ENCODE assay signal across 27 cellular contexts in genomic region chr4:90064196-90064595, GRCh38.
DNase-seq lines count a peak whose midpoint lies in the region; ATAC-seq, FAIRE-seq and TF ChIP-seq lines count a peak whose summit lies in the region.
"Had no signal": no experiment of that assay in that cellular context is flagged by ENCODE, and none has a peak within 500 bp of the region (broad histone marks: within the 10 kb centered on the region; RNA-seq: fewer than 3 reads in every experiment).

No MANE protein-coding gene starts in this region.

- H4K91ac ChIP-seq in H1 (replicated peaks; ENCODE audit: insufficient read length, low read length): no peak overlapping the region

- H2AK5ac ChIP-seq in H1 (ENCODE audit: low read depth, low read length): no peak overlapping the region

- DNase-seq in GM23338 (ENCODE audit: low spot score) (no peak), HAP-1 (ENCODE audit: low spot score in 2 of 2) (peak; percentile 57 to 69), NCI-H526 treated with DMSO at 0.1 percent for 48 hours (lab: John Stamatoyannopoulos, UW) (peak; percentile 33), H1 (ENCODE audit: low read depth in 1 of 2, low spot score in 2 of 2) (no peak), kidney tubule cell (ENCODE audit: low spot score) (no peak)
- DNase-seq: 8988T; ACHN; BE2C; C1 segment of cervical spinal cord; CD4-positive, alpha-beta memory T cell; CD4-positive, CD25-positive, alpha-beta regulatory T cell; CD8-positive, alpha-beta memory T cell; COR-L47; DMS 273 treated with DMSO at 0.1 percent for 48 hours; DMS153; DMS79; DND-41; EL; GDM1 had no signal

- H3K23me2 ChIP-seq in H1 (ENCODE audit: low read depth, low read length): no peaks in the 10 kb centered on the region

- H2BK120ac ChIP-seq in H1 (replicated peaks; ENCODE audit: low read depth, low read length): no peak overlapping the region

- H4K20me1 ChIP-seq in GM23338 (replicated peaks; ENCODE audit: insufficient read depth) (no peaks in the 10 kb centered on the region), H1 (replicated peaks in 1 of 2; ENCODE audit: control insufficient read depth in 1 of 2, insufficient read depth in 2 of 2, low read length in 2 of 2) (no peaks in the 10 kb centered on the region)
- H4K20me1 ChIP-seq: BLaER1 had no signal

- no peak overlapping the region for H2BK20ac ChIP-seq in H1 (ENCODE audit: low read length)

- H3K4me3 Mint-ChIP-seq in GM23338: no peak overlapping the region
- H3K4me3 Mint-ChIP-seq: CD14-positive monocyte; CD4-positive, alpha-beta memory T cell; CD4-positive, CD25-positive, alpha-beta regulatory T cell; CD8-positive, alpha-beta memory T cell had no signal

- H3K56ac ChIP-seq in H1 (replicated peaks; ENCODE audit: insufficient read length, low read depth, low read length): no peak overlapping the region

- no peak overlapping the region for H3K4me3 ChIP-seq in GM23338
- H3K4me3 ChIP-seq in HAP-1: no peak overlapping the region
- H3K4me3 ChIP-seq in H1 (ENCODE audit: extremely low read depth in 1 of 4, insufficient read depth in 2 of 4, low read depth in 3 of 4, low read length in 4 of 4): no peak overlapping the region
- H3K4me3 ChIP-seq: BLaER1, GM12878 had no signal

- no peak overlapping the region for H3K27ac Mint-ChIP-seq in GM23338
- H3K27ac Mint-ChIP-seq: CD4-positive, alpha-beta memory T cell; CD4-positive, CD25-positive, alpha-beta regulatory T cell; CD8-positive, alpha-beta memory T cell had no signal

- in situ Hi-C loops in HAP-1 (cut with MboI; ENCODE audit: low sequenced_read_pairs): no loop called here

- H3K36me3 ChIP-seq in GM23338 (ENCODE audit: insufficient read depth): no peaks in the 10 kb centered on the region
- H3K36me3 ChIP-seq in HAP-1 (replicated peaks): no peaks in the 10 kb centered on the region
- H3K36me3 ChIP-seq in H1 (ENCODE audit: control insufficient read depth in 2 of 4, insufficient read depth in 4 of 4, low read length in 3 of 4): no peaks in the 10 kb centered on the region
- H3K36me3 ChIP-seq: BE2C, BLaER1 had no signal

- H3K79me2 ChIP-seq in GM23338 (replicated peaks; ENCODE audit: insufficient read depth): no peaks in the 10 kb centered on the region
- H3K79me2 ChIP-seq in H1 (ENCODE audit: control insufficient read depth in 1 of 2, insufficient read depth in 2 of 2, low read length in 2 of 2): no peaks in the 10 kb centered on the region

- TF ChIP-seq CTCF in GM23338 (conservative IDR thresholded peaks at IDR 0.05; ENCODE audit: low read depth in 2 of 2): no peak
- no peak for TF ChIP-seq CTCF in H1 (IDR thresholded peaks at IDR 0.05; ENCODE audit: control extremely low read depth in 1 of 3, insufficient read depth in 1 of 3, low read depth in 1 of 3, low read length in 3 of 3)

- H3K23ac ChIP-seq in H1 (ENCODE audit: insufficient read length): no peak overlapping the region

- H3K9ac ChIP-seq in H1 (replicated peaks in 1 of 4; ENCODE audit: extremely low read depth in 1 of 4, low read depth in 3 of 4, low read length in 3 of 4): no peak overlapping the region
- H3K9ac ChIP-seq: BLaER1 had no signal

- H3K27me3 ChIP-seq in GM23338 (ENCODE audit: insufficient read depth) (no peaks in the 10 kb centered on the region), HAP-1 (ENCODE audit: low read depth) (no peaks in the 10 kb centered on the region), H1 (replicated peaks in 1 of 4; ENCODE audit: control insufficient read depth in 3 of 4, extremely low read depth in 1 of 4, insufficient read depth in 3 of 4, low read length in 3 of 4) (no peaks in the 10 kb centered on the region)
- H3K27me3 ChIP-seq: BE2C, BLaER1 had no signal

- TF ChIP-seq RAD21 in H1 (IDR thresholded peaks at IDR 0.05 in 1 of 2, conservative IDR thresholded peaks at IDR 0.05 in 1 of 2; ENCODE audit: low read depth in 2 of 2, low read length in 2 of 2): no peak

- no peak overlapping the region for H3K4ac ChIP-seq in H1 (replicated peaks; ENCODE audit: insufficient read length, low read depth, low read length)

- H2BK5ac ChIP-seq in H1 (ENCODE audit: low read depth, low read length): no peak overlapping the region

- no peaks in the 10 kb centered on the region for H3K9me3 Mint-ChIP-seq in GM23338
- H3K9me3 Mint-ChIP-seq: CD14-positive monocyte had no signal

- H3K4me1 ChIP-seq in GM23338 (ENCODE audit: insufficient read depth) (peaks cover 17% of the 10 kb centered on the region), HAP-1 (peaks cover 20% of the 10 kb centered on the region), H1 (replicated peaks in 1 of 4; ENCODE audit: control insufficient read depth in 3 of 4, insufficient read depth in 4 of 4, low read length in 3 of 4) (no peaks in the 10 kb centered on the region)
- H3K4me1 ChIP-seq: BE2C, BLaER1 had no signal

- 59% methylated on average over 4 of the region's 4 CpGs; no CpG with 5 or more reads in 1 of the 2 experiments for WGBS in H1 (ENCODE audit: extremely low coverage in 1 of 2, insufficient coverage in 1 of 2, insufficient read length in 1 of 2, insufficient replicate concordance in 2 of 2, low coverage in 1 of 2, low lambda C conversion rate in 2 of 2, missing lambda C conversion rate in 1 of 2), 2 experiments

- TF ChIP-seq EP300 in H1 (IDR thresholded peaks at IDR 0.05; ENCODE audit: borderline replicate concordance in 1 of 2, low read depth in 2 of 2, low read length in 2 of 2): no peak

- H3K4me2 ChIP-seq in GM23338 (no peak overlapping the region), H1 (ENCODE audit: insufficient read depth in 1 of 2, low read depth in 2 of 2, low read length in 2 of 2) (no peak overlapping the region)
- H3K4me2 ChIP-seq: BLaER1 had no signal

- no peak overlapping the region for H4K5ac ChIP-seq in H1 (ENCODE audit: insufficient read length, low read depth, low read length)

- POLR2A ChIA-PET in H1 (lab: Charles Lee; ENCODE audit: partially characterized antibody): no interaction called here

- H3K4me1 Mint-ChIP-seq in GM23338: peaks cover 25% of the 10 kb centered on the region
- H3K4me1 Mint-ChIP-seq: CD4-positive, alpha-beta memory T cell; CD4-positive, CD25-positive, alpha-beta regulatory T cell; CD8-positive, alpha-beta memory T cell had no signal

- H3K9me2 ChIP-seq in GM23338 (ENCODE audit: insufficient read depth): no peaks in the 10 kb centered on the region

- no peaks in the 10 kb centered on the region for H3K79me1 ChIP-seq in H1 (ENCODE audit: low read depth, low read length)

- no peak overlapping the region for H2BK15ac ChIP-seq in H1 (ENCODE audit: low read length)

- CTCF ChIA-PET in H1 (lab: Charles Lee; ENCODE audit: partially characterized antibody): interaction anchor here (1.0 kb wide), 1 partner anchor 9 kb away, joined by 3 read pairs; no protein-coding TSS in a partner anchor

- H3K27ac ChIP-seq in GM23338 (ENCODE audit: low read depth) (no peak overlapping the region), H1 (ENCODE audit: low read depth, low read length) (no peak overlapping the region)
- H3K27ac ChIP-seq: BLaER1 had no signal

- no peak for FAIRE-seq in H1 (lab: Jason Lieb, UNC)
- FAIRE-seq: A204.1, GM12878, GM12892, GM18507 had no signal

- TF ChIP-seq POLR2A in H1 (IDR thresholded peaks at IDR 0.05; ENCODE audit: control extremely low read depth in 1 of 2, low read depth in 2 of 2, low read length in 2 of 2): no peak

- H3F3A ChIP-seq in GM23338 (replicated peaks; ENCODE audit: low read depth): no peaks in the 10 kb centered on the region

- H4K8ac ChIP-seq in H1 (ENCODE audit: extremely low read depth, insufficient read depth, low read length): no peak overlapping the region

- no peak overlapping the region for H3K14ac ChIP-seq in H1 (ENCODE audit: insufficient read length)

- H3K9me3 ChIP-seq in HAP-1: no peaks in the 10 kb centered on the region
- H3K9me3 ChIP-seq in H1 (ENCODE audit: insufficient read depth in 2 of 2, low read depth in 1 of 2, low read length in 1 of 2): no peaks in the 10 kb centered on the region
- H3K9me3 ChIP-seq: BE2C, BLaER1 had no signal

- H3K36me3 Mint-ChIP-seq in GM23338 (ENCODE audit: low read depth): no peaks in the 10 kb centered on the region
- H3K36me3 Mint-ChIP-seq: CD14-positive monocyte; CD4-positive, alpha-beta memory T cell; CD4-positive, CD25-positive, alpha-beta regulatory T cell; CD8-positive, alpha-beta memory T cell had no signal

- no peak overlapping the region for H2BK12ac ChIP-seq in H1 (ENCODE audit: low read depth, low read length)

- H2AFZ ChIP-seq in GM23338 (no peak overlapping the region), H1 (ENCODE audit: low read length) (no peak overlapping the region)

- peaks cover 3% of the 10 kb centered on the region for H3K27me3 Mint-ChIP-seq in GM23338 (ENCODE audit: insufficient read depth, low read depth, poor library complexity)
- H3K27me3 Mint-ChIP-seq: CD8-positive, alpha-beta memory T cell had no signal

- no peak for ATAC-seq in GM23338
- no peak for ATAC-seq in GM19397 (IDR thresholded peaks at IDR 0.05; ENCODE audit: unreplicated experiment)
- ATAC-seq in HG03354 (IDR thresholded peaks at IDR 0.05; ENCODE audit: poor library complexity, severe bottlenecking, unreplicated experiment): no peak
- ATAC-seq: GM12878 had no signal

- no peak overlapping the region for H3K18ac ChIP-seq in H1 (ENCODE audit: extremely low read depth, low read length)

TF ChIP-seq in GM23338, 12 proteins besides CTCF, POLR2A, EP300 and RAD21:
- TF ChIP-seq POLR2AphosphoS5 (IDR thresholded peaks at IDR 0.05; ENCODE audit: low read depth): no peak
- peak; percentile 5; the same call in 1 of the 2 replicates for TF ChIP-seq NANOG (IDR thresholded peaks at IDR 0.05; ENCODE audit: borderline replicate concordance)

TF ChIP-seq in H1, 55 proteins besides CTCF, POLR2A, EP300 and RAD21:
- TF ChIP-seq TCF12 (IDR thresholded peaks at IDR 0.05; ENCODE audit: low read depth, low read length): peak; percentile 42; the same call in 1 of the 2 replicates
- no peak for TF ChIP-seq SIN3A (conservative IDR thresholded peaks at IDR 0.05 in 1 of 2, IDR thresholded peaks at IDR 0.05 in 1 of 2; ENCODE audit: low read depth in 1 of 2, low read length in 2 of 2)
- TF ChIP-seq MAX (IDR thresholded peaks at IDR 0.05): peak; percentile 44; the same call in 1 of the 2 replicates
- TF ChIP-seq RXRA (IDR thresholded peaks at IDR 0.05; ENCODE audit: insufficient read depth, low read depth, low read length): no peak

Comparison
In these comparisons a context has a peak if more than half of its experiments do, and no peak if none do; other contexts are left out.
1. DNase-seq: peak in HAP-1 (2 of 2) and NCI-H526 treated with DMSO at 0.1 percent for 48 hours (single experiment); none in GM23338 (single experiment), H1 (0 of 2) and kidney tubule cell (single experiment).